In the genomic region with DNA sequence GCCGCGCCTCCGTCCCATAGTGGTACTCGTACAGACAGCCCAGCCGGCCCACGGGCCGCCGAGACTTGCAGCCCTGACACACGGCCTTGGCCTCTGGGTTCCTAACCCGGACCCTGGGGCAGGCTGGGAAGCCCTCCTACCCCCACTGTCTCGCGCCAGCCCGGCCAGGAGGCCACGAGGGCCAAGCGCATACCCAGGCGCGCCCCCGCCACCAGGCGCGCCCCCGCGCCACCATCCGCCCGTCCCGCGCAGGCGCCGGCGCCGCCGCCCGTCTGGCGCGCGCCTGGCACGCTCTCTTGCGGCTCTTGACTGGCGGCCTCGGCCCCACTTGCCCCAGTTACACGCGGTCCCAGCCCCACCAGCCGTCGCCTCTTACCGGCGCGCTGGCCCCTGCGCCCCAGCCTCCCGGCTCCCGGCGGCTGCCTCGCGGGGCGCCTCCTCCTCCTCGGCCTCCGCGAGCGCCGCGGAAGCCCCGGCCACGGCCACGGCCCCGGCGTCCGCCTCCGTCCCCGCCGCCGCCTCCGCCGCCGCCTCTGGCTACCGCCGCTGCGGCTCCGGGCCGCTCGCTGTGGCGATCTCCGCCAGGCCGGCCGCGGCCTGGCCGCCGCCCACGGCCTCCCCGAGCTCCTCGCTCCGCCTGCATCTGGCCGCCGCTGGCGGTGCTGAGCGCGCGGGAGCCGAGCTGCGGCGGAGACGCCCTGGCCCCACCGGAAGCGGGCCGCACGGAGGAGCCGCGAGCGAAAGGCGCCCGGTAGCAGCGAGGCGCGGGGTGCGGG, we compare ENCODE assay signal across 8 cellular contexts. TPM values are rescaled to one million over a fixed set of nuclear protein-coding genes. Genes with fewer than 3 reads are reported as not detected.
A peak's percentile ranks its signal among the peaks of the same experiment; 100 is the strongest.
DNase-seq lines count a peak whose midpoint lies in the region; TF ChIP-seq lines count a peak whose summit lies in the region.

No MANE protein-coding gene starts in this region.

- H3K4me1 ChIP-seq in thymus (ENCODE audit: control insufficient read depth, insufficient read depth, low read length), result no peaks in the 10 kb centered on the region

- H3K9ac ChIP-seq in SK-N-MC (ENCODE audit: insufficient read length), result peak overlapping the region; percentile 89

- TF ChIP-seq CTCF in LNCaP clone FGC (IDR thresholded peaks at IDR 0.05; ENCODE audit: control insufficient read depth, extremely low read depth, insufficient read depth) (no peak), glutamatergic neuron (IDR thresholded peaks at IDR 0.05; ENCODE audit: partially characterized antibody, unreplicated experiment) (no peak), osteocyte (IDR thresholded peaks at IDR 0.05) (no peak)

- H3K9me3 Mint-ChIP-seq in activated naive CD4-positive, alpha-beta T cell treated with anti-CD3 and anti-CD28 coated beads, Interleukin-2, amount 50 U/mL, for 24 hours, result no peaks in the 10 kb centered on the region
- H3K9me3 Mint-ChIP-seq in glutamatergic neuron (ENCODE audit: unreplicated experiment) (peaks cover 3% of the 10 kb centered on the region), osteocyte (ENCODE audit: unreplicated experiment) (no peaks in the 10 kb centered on the region)

- H3K27ac ChIP-seq in SK-N-MC (peak overlapping the region; percentile 50), thymus (ENCODE audit: low read depth) (peak overlapping the region; percentile 95)

- no peaks in the 10 kb centered on the region for H3K9me3 ChIP-seq in SK-N-MC (ENCODE audit: low read depth, low read length)
- H3K9me3 ChIP-seq in thymus (ENCODE audit: control insufficient read depth), result no peaks in the 10 kb centered on the region

- H3K4me3 ChIP-seq in LNCaP clone FGC (ENCODE audit: low read depth, low read length) (peak overlapping the region; percentile 85), SK-N-MC (peak overlapping the region; percentile 100), thymus (ENCODE audit: low read length) (peak overlapping the region; percentile 98)

- H3K27me3 ChIP-seq in thymus (ENCODE audit: control insufficient read depth, insufficient read depth), result no peaks in the 10 kb centered on the region

- H3K36me3 ChIP-seq in SK-N-MC (ENCODE audit: insufficient read depth, low read length), result no peaks in the 10 kb centered on the region
- no peaks in the 10 kb centered on the region for H3K36me3 ChIP-seq in thymus (ENCODE audit: control insufficient read depth, insufficient read depth)

- peak overlapping the region; percentile 96 for H3K27ac Mint-ChIP-seq in activated naive CD4-positive, alpha-beta T cell treated with anti-CD3 and anti-CD28 coated beads, Interleukin-2, amount 50 U/mL, for 24 hours
- H3K27ac Mint-ChIP-seq in glutamatergic neuron (ENCODE audit: unreplicated experiment) (peak overlapping the region; percentile 90), osteocyte (ENCODE audit: unreplicated experiment) (peak overlapping the region; percentile 85)

- WGBS in thymus, result under 1% methylated on average over 108 of the region's 112 CpGs

- no peaks in the 10 kb centered on the region for H3K36me3 Mint-ChIP-seq in activated naive CD4-positive, alpha-beta T cell treated with anti-CD3 and anti-CD28 coated beads, Interleukin-2, amount 50 U/mL, for 24 hours
- H3K36me3 Mint-ChIP-seq in glutamatergic neuron (ENCODE audit: unreplicated experiment) (no peaks in the 10 kb centered on the region), osteocyte (ENCODE audit: unreplicated experiment) (no peaks in the 10 kb centered on the region)

- H3K27me3 Mint-ChIP-seq in activated naive CD4-positive, alpha-beta T cell treated with anti-CD3 and anti-CD28 coated beads, Interleukin-2, amount 50 U/mL, for 24 hours, result no peaks in the 10 kb centered on the region
- H3K27me3 Mint-ChIP-seq in glutamatergic neuron (ENCODE audit: unreplicated experiment), result peaks cover 1% of the 10 kb centered on the region
- H3K27me3 Mint-ChIP-seq in osteocyte (ENCODE audit: unreplicated experiment), result no peaks in the 10 kb centered on the region

- DNase-seq in GF-D8 (lab: John Stamatoyannopoulos, UW) (peak; percentile 11), H4 (ENCODE audit: low spot score) (peak; percentile 47), LNCaP clone FGC (ENCODE audit: low read depth) (peak; percentile 32), SK-N-MC (ENCODE audit: low read depth, low spot score) (no peak), glutamatergic neuron (peak; percentile 74), osteocyte (ENCODE audit: extremely low spot score, unreplicated experiment) (peak; percentile 89)

- peak overlapping the region; percentile 91 for H3K4me3 Mint-ChIP-seq in activated naive CD4-positive, alpha-beta T cell treated with anti-CD3 and anti-CD28 coated beads, Interleukin-2, amount 50 U/mL, for 24 hours
- H3K4me3 Mint-ChIP-seq in glutamatergic neuron (ENCODE audit: unreplicated experiment) (peak overlapping the region; percentile 95), osteocyte (ENCODE audit: unreplicated experiment) (peak overlapping the region; percentile 82)

- peaks cover 23% of the 10 kb centered on the region for H3K4me1 Mint-ChIP-seq in activated naive CD4-positive, alpha-beta T cell treated with anti-CD3 and anti-CD28 coated beads, Interleukin-2, amount 50 U/mL, for 24 hours
- peaks cover 6% of the 10 kb centered on the region for H3K4me1 Mint-ChIP-seq in glutamatergic neuron (ENCODE audit: low read depth, unreplicated experiment)
- H3K4me1 Mint-ChIP-seq in osteocyte (ENCODE audit: unreplicated experiment), result peaks cover 23% of the 10 kb centered on the region

RNA-seq across cellular contexts. Expression of gene AVEN, which starts 0.4 kb away (rescaled TPM):
- 12.3 and 16.5 TPM in 2 replicates for total RNA-seq in H4 (2014; rRNA removed; shearing (Covaris generic))
- total RNA-seq in glutamatergic neuron (ENCODE audit: unreplicated experiment), result 13.8 TPM
- 12.5 and 14.8 TPM in 2 replicates for total RNA-seq in osteocyte
- 10.9 TPM for polyA plus RNA-seq in thymus
